ENCODE assay signal across 15 cellular contexts in the genomic region with DNA sequence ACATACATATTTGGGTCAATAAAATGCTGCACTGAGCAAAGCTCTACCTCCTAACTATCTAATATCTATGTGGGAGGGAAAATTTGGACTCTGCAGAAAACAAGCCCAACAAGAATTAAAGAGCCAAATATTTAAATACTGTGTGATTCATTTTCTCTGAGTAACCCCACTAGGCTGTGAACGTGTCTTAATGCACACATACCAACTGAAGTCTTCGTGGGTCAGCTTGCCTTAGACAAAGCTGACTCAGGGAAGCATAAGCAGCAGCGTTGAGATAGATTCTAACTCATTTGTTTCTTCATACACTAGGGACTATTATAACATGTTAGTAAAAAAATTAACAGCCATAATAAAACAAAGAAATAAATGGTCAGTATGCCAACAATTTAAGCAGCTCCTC.
A peak's percentile ranks its signal among the peaks of the same experiment; 100 is the strongest.
DNase-seq lines count a peak whose midpoint lies in the region; ATAC-seq, FAIRE-seq and TF ChIP-seq lines count a peak whose summit lies in the region.
"Had no signal": no experiment of that assay in that cellular context is flagged by ENCODE, and none has a peak within 500 bp of the region (broad histone marks: within the 10 kb centered on the region; RNA-seq: fewer than 3 reads in every experiment).

No MANE protein-coding gene starts in this region.

- no peak for TF ChIP-seq POLR2A in endothelial cell of umbilical vein (IDR thresholded peaks at IDR 0.05; ENCODE audit: low read depth, low read length)

- peak; percentile 44 for FAIRE-seq in endothelial cell of umbilical vein (lab: Jason Lieb, UNC)
- FAIRE-seq: pancreas, TTC549 had no signal

- DNase-seq in Caki2 (ENCODE audit: low read depth) = peak; percentile 22
- peak in 1 of 2 experiments; percentile 65 for DNase-seq in PC-9
- DNase-seq in endothelial cell of umbilical vein (ENCODE audit: low read depth, low spot score) = no peak
- no peak for DNase-seq in osteoblast (ENCODE audit: insufficient read length, low spot score, missing footprints)
- DNase-seq in NCI-H2171 (lab: John Stamatoyannopoulos, UW) = no peak
- DNase-seq: activated naive CD8-positive, alpha-beta T cell treated with anti-CD3 and anti-CD28 coated beads, Interleukin-2, amount 10 ng/mL, durations not matched to agents 7 days and 5 days; CD4-positive, CD25-positive, alpha-beta regulatory T cell; NCI-H2227 treated with DMSO at 0.1 percent for 48 hours; pancreas; stimulated activated CD4-positive, alpha-beta T cell treated with anti-CD3 and anti-CD28 coated beads, Interleukin-2, amount 100 ng/mL, for 24 hours had no signal

- H3F3A ChIP-seq in PC-9 (ENCODE audit: insufficient read depth, low read depth) = no peaks in the 10 kb centered on the region

- CTCF ChIA-PET in PC-9 (lab: Charles Lee) = no interaction called here
- CTCF ChIA-PET in endothelial cell of umbilical vein (lab: Charles Lee) = interaction anchor here (1.4 to 2.8 kb wide), 2 partner anchors 11 to 300 kb away, joined by 4 to 8 read pairs; no protein-coding TSS in a partner anchor

- in situ Hi-C loops in Caki2 (cut with HindIII; ENCODE audit: low pct_unique_long_range_greater_than_20kb, low sequenced_read_pairs) = no loop called here

- dilution Hi-C loops in endothelial cell of umbilical vein (cut with MboI; ENCODE audit: extremely low pct_ligation_motif_present, low sequenced_read_pairs) = no loop called here

- POLR2A ChIA-PET in PC-9 (lab: Charles Lee; ENCODE audit: unreplicated experiment) = no interaction called here
- POLR2A ChIA-PET in endothelial cell of umbilical vein (lab: Charles Lee) = no interaction called here

- no peak for ATAC-seq in GM19452 (IDR thresholded peaks at IDR 0.05; ENCODE audit: unreplicated experiment)
- no peak for ATAC-seq in HG03457 (IDR thresholded peaks at IDR 0.05; ENCODE audit: unreplicated experiment)
- ATAC-seq in HG02870 (IDR thresholded peaks at IDR 0.05; ENCODE audit: unreplicated experiment) = no peak
- ATAC-seq: stimulated activated effector memory CD8-positive, alpha-beta T cell treated with anti-CD3 and anti-CD28 coated beads, Interleukin-12 subunit alpha, Interleukin-12 subunit beta, amount 100 ng/mL, for 72 hours had no signal

- H3K27ac ChIP-seq in PC-9 = no peak overlapping the region
- no peak overlapping the region for H3K27ac ChIP-seq in endothelial cell of umbilical vein (ENCODE audit: insufficient read depth, low read depth, low read length)
- peak overlapping the region; percentile 69 for H3K27ac ChIP-seq in osteoblast (ENCODE audit: low read depth, low read length)
- H3K27ac ChIP-seq: pancreas had no signal

- intact Hi-C loops in PC-9 (cut with micrococcal nuclease; ENCODE audit: unreplicated experiment) = no loop called here
- intact Hi-C loops in endothelial cell of umbilical vein (cut with micrococcal nuclease) = no loop called here

- H3K9me2 ChIP-seq in PC-9 (ENCODE audit: insufficient read depth) = no peaks in the 10 kb centered on the region

- TF ChIP-seq CTCF in PC-9 (conservative IDR thresholded peaks at IDR 0.05) (no peak), endothelial cell of umbilical vein (IDR thresholded peaks at IDR 0.05; ENCODE audit: extremely low read depth in 1 of 2, insufficient read depth in 1 of 2, low read depth in 1 of 2, low read length in 2 of 2) (no peak), osteoblast (IDR thresholded peaks at IDR 0.05; ENCODE audit: extremely low read depth, low read depth, low read length) (no peak)

- H4K20me1 ChIP-seq in PC-9 (ENCODE audit: insufficient read depth) (no peaks in the 10 kb centered on the region), endothelial cell of umbilical vein (replicated peaks; ENCODE audit: control insufficient read depth, extremely low read depth, insufficient read depth, low read length) (no peaks in the 10 kb centered on the region), osteoblast (ENCODE audit: insufficient read depth, low read length) (no peaks in the 10 kb centered on the region)

- H3K79me2 ChIP-seq in PC-9 (ENCODE audit: low read depth) (no peaks in the 10 kb centered on the region), endothelial cell of umbilical vein (ENCODE audit: control insufficient read depth, insufficient read depth, low read length) (no peaks in the 10 kb centered on the region), osteoblast (ENCODE audit: insufficient read depth, low read length) (no peaks in the 10 kb centered on the region)

- H3K9me3 ChIP-seq in PC-9 (ENCODE audit: insufficient read depth, low read depth) = peaks cover 2% of the 10 kb centered on the region; the same call in 1 of the 2 replicates
- no peaks in the 10 kb centered on the region for H3K9me3 ChIP-seq in endothelial cell of umbilical vein (replicated peaks; ENCODE audit: control insufficient read depth, insufficient read depth, low read length)
- H3K9me3 ChIP-seq in osteoblast (ENCODE audit: low read depth, low read length) = no peaks in the 10 kb centered on the region
- H3K9me3 ChIP-seq: pancreas had no signal

- peak overlapping the region; percentile 4; the same call in 1 of the 2 replicates for H3K4me2 ChIP-seq in PC-9
- H3K4me2 ChIP-seq in endothelial cell of umbilical vein (ENCODE audit: insufficient read depth, low read length) = no peak overlapping the region
- H3K4me2 ChIP-seq in osteoblast (ENCODE audit: insufficient read depth, low read length) = peak overlapping the region; percentile 18

- H3K4me3 ChIP-seq in PC-9 = no peak overlapping the region
- H3K4me3 ChIP-seq in endothelial cell of umbilical vein (replicated peaks in 1 of 3; ENCODE audit: insufficient read depth in 1 of 3, low read depth in 1 of 3, low read length in 3 of 3) = no peak overlapping the region
- no peak overlapping the region for H3K4me3 ChIP-seq in osteoblast (ENCODE audit: insufficient read depth, low read length)
- H3K4me3 ChIP-seq: pancreas had no signal

- H3K9me1 ChIP-seq in endothelial cell of umbilical vein (replicated peaks; ENCODE audit: control insufficient read depth, extremely low read depth, insufficient read depth, low read length) = no peaks in the 10 kb centered on the region

- H3K4me1 ChIP-seq in PC-9 (replicated peaks; ENCODE audit: insufficient read depth) = peaks cover 13% of the 10 kb centered on the region; the same call in 1 of the 2 replicates
- no peaks in the 10 kb centered on the region for H3K4me1 ChIP-seq in endothelial cell of umbilical vein (ENCODE audit: control insufficient read depth, extremely low read depth, insufficient read depth, low read length)
- H3K4me1 ChIP-seq in osteoblast (ENCODE audit: insufficient read depth, low read length) = peaks cover 29% of the 10 kb centered on the region
- H3K4me1 ChIP-seq: pancreas had no signal

- no peak overlapping the region for H3K9ac ChIP-seq in endothelial cell of umbilical vein (replicated peaks; ENCODE audit: extremely low read depth, insufficient read depth, low read length)

- BruUV-seq in PC-9 (replicated peaks; lab: Mats Ljungman, UMichigan) (no TSS peak), endothelial cell of umbilical vein (replicated peaks; lab: Mats Ljungman, UMichigan) (no TSS peak)

- H2AFZ ChIP-seq in PC-9 (no peak overlapping the region), endothelial cell of umbilical vein (ENCODE audit: low read depth, low read length) (no peak overlapping the region), osteoblast (ENCODE audit: low read length) (no peak overlapping the region)

- H3K36me3 ChIP-seq in PC-9 (ENCODE audit: low read depth) (no peaks in the 10 kb centered on the region), endothelial cell of umbilical vein (ENCODE audit: control insufficient read depth in 2 of 2, extremely low read depth in 1 of 2, insufficient read depth in 2 of 2, low read length in 2 of 2) (no peaks in the 10 kb centered on the region), osteoblast (ENCODE audit: insufficient read depth, low read length) (no peaks in the 10 kb centered on the region)
- H3K36me3 ChIP-seq: pancreas had no signal

- H3K27me3 ChIP-seq in PC-9 (ENCODE audit: insufficient read depth, low read depth) = no peaks in the 10 kb centered on the region
- H3K27me3 ChIP-seq in endothelial cell of umbilical vein (ENCODE audit: control insufficient read depth in 2 of 2, insufficient read depth in 2 of 2, low read length in 2 of 2) = no peaks in the 10 kb centered on the region
- H3K27me3 ChIP-seq in osteoblast (ENCODE audit: insufficient read depth, low read length) = no peaks in the 10 kb centered on the region
- H3K27me3 ChIP-seq: pancreas had no signal

TF ChIP-seq in endothelial cell of umbilical vein, 7 proteins besides CTCF, POLR2A, EP300 and RAD21:
- no peak for TF ChIP-seq FOS (IDR thresholded peaks at IDR 0.05; ENCODE audit: borderline replicate concordance, insufficient read depth, low read length)
- TF ChIP-seq, protein P1, sequence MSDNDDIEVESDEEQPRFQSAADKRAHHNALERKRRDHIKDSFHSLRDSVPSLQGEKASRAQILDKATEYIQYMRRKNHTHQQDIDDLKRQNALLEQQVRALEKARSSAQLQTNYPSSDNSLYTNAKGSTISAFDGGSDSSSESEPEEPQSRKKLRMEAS (IDR thresholded peaks at IDR 0.05; ENCODE audit: insufficient read depth, insufficient read length) = no peak
- TF ChIP-seq POLR2AphosphoS5 (IDR thresholded peaks at IDR 0.05; ENCODE audit: insufficient read depth, low read depth, low read length) = no peak
- TF ChIP-seq MYC (IDR thresholded peaks at IDR 0.05; ENCODE audit: low read depth, low read length) = no peak
- TF ChIP-seq EZH2 (IDR thresholded peaks at IDR 0.05; ENCODE audit: borderline replicate concordance, low read depth, low read length, severe bottlenecking) = no peak
- TF ChIP-seq JUN (IDR thresholded peaks at IDR 0.05; ENCODE audit: borderline replicate concordance, insufficient read depth, insufficient read length, low read depth) = no peak
- no peak for TF ChIP-seq GATA2 (IDR thresholded peaks at IDR 0.05; ENCODE audit: insufficient read depth, insufficient read length, low read depth, low read length)
